In genomic region chr6:13573255-13573654, GRCh38 we compare ENCODE assay signal across 9 cellular contexts. TPM values are rescaled to one million over a fixed set of nuclear protein-coding genes. Genes with fewer than 3 reads are reported as not detected.
DNase-seq lines count a peak whose midpoint lies in the region; ATAC-seq and TF ChIP-seq lines count a peak whose summit lies in the region.
"Had no signal": no experiment of that assay in that cellular context is flagged by ENCODE, and none has a peak within 500 bp of the region (broad histone marks: within the 10 kb centered on the region; RNA-seq: fewer than 3 reads in every experiment).

No MANE protein-coding gene starts in this region.

- ATAC-seq in CD4-positive, CD25-positive, alpha-beta regulatory T cell (ENCODE audit: low read depth in 2 of 2): no peak
- ATAC-seq: sciatic nerve had no signal

- peak overlapping the region; percentile 87 for H3K27ac ChIP-seq in CD4-positive, CD25-positive, alpha-beta regulatory T cell (ENCODE audit: insufficient read depth, low read length, poor library complexity, severe bottlenecking)
- H3K27ac ChIP-seq in OCI-LY3 (ENCODE audit: low read length): no peak overlapping the region
- no peak overlapping the region for H3K27ac ChIP-seq in endodermal cell (ENCODE audit: low read depth, low read length)
- peak overlapping the region; percentile 84 for H3K27ac ChIP-seq in osteoblast (ENCODE audit: low read depth, low read length)

- H3K4me3 Mint-ChIP-seq in CD4-positive, CD25-positive, alpha-beta regulatory T cell: peak overlapping the region; percentile 76 to 99 (median 94)
- peak overlapping the region; percentile 89 for H3K4me3 Mint-ChIP-seq in endodermal cell

- H3K9ac ChIP-seq in OCI-LY3 (ENCODE audit: low read length) (0 out of 2 replicates have a peak overlapping the region, but pooled peaks have one; percentile 82), endodermal cell (ENCODE audit: extremely low read depth, low read length, poor library complexity, severe bottlenecking) (peak overlapping the region; percentile 71)

- WGBS in endodermal cell (ENCODE audit: insufficient coverage in 1 of 2, insufficient read length in 1 of 2), 2 experiments: 86 to 93% methylated on average over 4 to 7 of the region's 7 CpGs

- peaks cover 41% of the 10 kb centered on the region for H3K27me3 Mint-ChIP-seq in CD4-positive, CD25-positive, alpha-beta regulatory T cell
- H3K27me3 Mint-ChIP-seq in endodermal cell (ENCODE audit: insufficient read depth): no peaks in the 10 kb centered on the region

- H3K27me3 ChIP-seq in CD4-positive, CD25-positive, alpha-beta regulatory T cell (ENCODE audit: control insufficient read depth, insufficient read depth, low read length): peaks cover 3% of the 10 kb centered on the region
- H3K27me3 ChIP-seq in OCI-LY3 (ENCODE audit: low read depth, low read length) (no peaks in the 10 kb centered on the region), endodermal cell (ENCODE audit: control insufficient read depth, insufficient read depth, low read length, poor library complexity, severe bottlenecking) (no peaks in the 10 kb centered on the region), osteoblast (ENCODE audit: insufficient read depth, low read length) (no peaks in the 10 kb centered on the region)

- no peak for DNase-seq in CD4-positive, CD25-positive, alpha-beta regulatory T cell
- DNase-seq in endodermal cell (no peak), osteoblast (ENCODE audit: insufficient read length, low spot score, missing footprints) (no peak), COLO829 (ENCODE audit: low spot score) (no peak), DMS79 (lab: John Stamatoyannopoulos, UW) (no peak), NCI-H1694 treated with DMSO at 0.1 percent for 48 hours (lab: John Stamatoyannopoulos, UW) (no peak), posterior vena cava (ENCODE audit: low spot score) (no peak)

- peak overlapping the region; percentile 80 for H3K4me3 ChIP-seq in CD4-positive, CD25-positive, alpha-beta regulatory T cell (ENCODE audit: low read depth, low read length)
- H3K4me3 ChIP-seq in OCI-LY3 (ENCODE audit: low read length) (peak overlapping the region; percentile 95), endodermal cell (ENCODE audit: low read length) (peak overlapping the region; percentile 96), osteoblast (ENCODE audit: insufficient read depth, low read length) (peak overlapping the region; percentile 90)

- H3K36me3 Mint-ChIP-seq in CD4-positive, CD25-positive, alpha-beta regulatory T cell: no peaks in the 10 kb centered on the region
- H3K36me3 Mint-ChIP-seq in endodermal cell (ENCODE audit: low read depth): peaks cover 4% of the 10 kb centered on the region

- intact Hi-C loops in posterior vena cava (cut with DNase I): no loop called here

- H3K9me3 ChIP-seq in CD4-positive, CD25-positive, alpha-beta regulatory T cell (ENCODE audit: control insufficient read depth in 2 of 2, low read length in 2 of 2): no peaks in the 10 kb centered on the region
- H3K9me3 ChIP-seq in OCI-LY3 (ENCODE audit: insufficient read depth, low read length) (no peaks in the 10 kb centered on the region), endodermal cell (ENCODE audit: control insufficient read depth, low read length) (peaks cover 7% of the 10 kb centered on the region), osteoblast (ENCODE audit: low read depth, low read length) (no peaks in the 10 kb centered on the region)

- TF ChIP-seq CTCF in OCI-LY3 (IDR thresholded peaks at IDR 0.05; ENCODE audit: low read depth, low read length) (no peak), endodermal cell (conservative IDR thresholded peaks at IDR 0.05) (no peak), osteoblast (IDR thresholded peaks at IDR 0.05; ENCODE audit: extremely low read depth, low read depth, low read length) (no peak)

- H3K4me2 ChIP-seq in OCI-LY3 (ENCODE audit: low read length) (peak overlapping the region; percentile 95), osteoblast (ENCODE audit: insufficient read depth, low read length) (peak overlapping the region; percentile 95)

- peaks cover 9 to 35% (median 24%) of the 10 kb centered on the region in 4 donors for H3K4me1 Mint-ChIP-seq in CD4-positive, CD25-positive, alpha-beta regulatory T cell
- peaks cover 19% of the 10 kb centered on the region for H3K4me1 Mint-ChIP-seq in endodermal cell

- H3K4me1 ChIP-seq in CD4-positive, CD25-positive, alpha-beta regulatory T cell (ENCODE audit: control insufficient read depth, insufficient read depth, low read length, poor library complexity, severe bottlenecking): peaks cover 5% of the 10 kb centered on the region
- H3K4me1 ChIP-seq in OCI-LY3 (ENCODE audit: low read length): peaks cover 8% of the 10 kb centered on the region
- H3K4me1 ChIP-seq in endodermal cell (ENCODE audit: control insufficient read depth, insufficient read depth, low read length): peaks cover 6% of the 10 kb centered on the region
- peaks cover 6% of the 10 kb centered on the region for H3K4me1 ChIP-seq in osteoblast (ENCODE audit: insufficient read depth, low read length)

- peak overlapping the region in 2 of 3 donors; percentile 56 to 86 for H3K27ac Mint-ChIP-seq in CD4-positive, CD25-positive, alpha-beta regulatory T cell
- H3K27ac Mint-ChIP-seq in endodermal cell: peak overlapping the region; percentile 97

- no peaks in the 10 kb centered on the region for H3K36me3 ChIP-seq in CD4-positive, CD25-positive, alpha-beta regulatory T cell (ENCODE audit: control insufficient read depth, insufficient read depth, low read length)
- H3K36me3 ChIP-seq in OCI-LY3 (replicated peaks; ENCODE audit: low read depth, low read length): no peaks in the 10 kb centered on the region
- no peaks in the 10 kb centered on the region for H3K36me3 ChIP-seq in endodermal cell (ENCODE audit: control insufficient read depth, insufficient read depth, low read length)
- no peaks in the 10 kb centered on the region for H3K36me3 ChIP-seq in osteoblast (ENCODE audit: insufficient read depth, low read length)

- H3K79me2 ChIP-seq in OCI-LY3 (ENCODE audit: low read length): no peaks in the 10 kb centered on the region
- peaks cover 11% of the 10 kb centered on the region for H3K79me2 ChIP-seq in osteoblast (ENCODE audit: insufficient read depth, low read length)

- no peaks in the 10 kb centered on the region for H3K9me3 Mint-ChIP-seq in CD4-positive, CD25-positive, alpha-beta regulatory T cell
- H3K9me3 Mint-ChIP-seq in endodermal cell: peaks cover 6% of the 10 kb centered on the region

- no peaks in the 10 kb centered on the region for H4K20me1 ChIP-seq in OCI-LY3 (ENCODE audit: insufficient read depth, low read length)
- peaks cover 4% of the 10 kb centered on the region for H4K20me1 ChIP-seq in osteoblast (ENCODE audit: insufficient read depth, low read length)

- H2AFZ ChIP-seq in OCI-LY3 (ENCODE audit: low read depth, low read length): no peak overlapping the region
- H2AFZ ChIP-seq in osteoblast (ENCODE audit: low read length): peak overlapping the region; percentile 88

RNA-seq across cellular contexts. Expression of gene SIRT5, which starts 1.1 kb away (rescaled TPM):
- total RNA-seq in CD4-positive, CD25-positive, alpha-beta regulatory T cell: 8.2 TPM
- polyA plus RNA-seq in CD4-positive, CD25-positive, alpha-beta regulatory T cell: 10 to 100 TPM in 3 of 4 donors, 1 to 10 TPM in 1; 9.7 to 12.5 (median 11.2) TPM
- total RNA-seq in endodermal cell (10 to 100 TPM; 12.1 to 19.0 TPM), osteoblast (8.5 and 9.0 TPM in 2 replicates), posterior vena cava (10 to 100 TPM in 1 of 2 donors, 1 to 10 TPM in 1; 8.9 to 11.7 TPM)
- polyA plus RNA-seq in endodermal cell (2013, experiment 1 of 2): 8.9 TPM
- 9.6 TPM for polyA plus RNA-seq in endodermal cell (2013, experiment 2 of 2)

RNA-seq across cellular contexts. Expression of gene NOL7, which starts 41.9 kb away (rescaled TPM):
- total RNA-seq in CD4-positive, CD25-positive, alpha-beta regulatory T cell: 50.2 TPM
- 100 to 1,000 TPM; 127 to 145 (median 130) TPM for polyA plus RNA-seq in CD4-positive, CD25-positive, alpha-beta regulatory T cell
- total RNA-seq in endodermal cell (10 to 100 TPM; 47.8 to 52.9 TPM), osteoblast (43.0 and 44.9 TPM in 2 replicates), posterior vena cava (10 to 100 TPM; 46.8 to 55.5 TPM)
- polyA plus RNA-seq in endodermal cell (2013, experiment 1 of 2): 63.0 TPM
- 63.5 TPM for polyA plus RNA-seq in endodermal cell (2013, experiment 2 of 2)

Comparison
In these comparisons a context has a peak if more than half of its experiments do, and no peak if none do; other contexts are left out.
1. H3K27ac ChIP-seq: peak in CD4-positive, CD25-positive, alpha-beta regulatory T cell (single experiment) and osteoblast (single experiment); none in OCI-LY3 (single experiment) and endodermal cell (single experiment).
2. Peak in every context shown above with its lines, with median percentiles within 50 percentile points of each other: H3K4me3 ChIP-seq.